In genomic region chr1:110525250-110525597, GRCh38 we compare ENCODE assay signal across 25 cellular contexts. TPM values are rescaled to one million over a fixed set of nuclear protein-coding genes. Genes with fewer than 3 reads are reported as not detected.
DNase-seq lines count a peak whose midpoint lies in the region; ATAC-seq, FAIRE-seq and TF ChIP-seq lines count a peak whose summit lies in the region.
"Had no signal": no experiment of that assay in that cellular context is flagged by ENCODE, and none has a peak within 500 bp of the region (broad histone marks: within the 10 kb centered on the region; RNA-seq: fewer than 3 reads in every experiment).

No MANE protein-coding gene starts in this region.

- no peaks in the 10 kb centered on the region for H3K9me1 ChIP-seq in K562 (ENCODE audit: control insufficient read depth, insufficient read depth, low read length)

- H3K27me3 Mint-ChIP-seq in Calu3 (ENCODE audit: unreplicated experiment) = peaks cover 89% of the 10 kb centered on the region
- H3K27me3 Mint-ChIP-seq in activated naive CD8-positive, alpha-beta T cell treated with anti-CD3 and anti-CD28 coated beads, Interleukin-2, amount 50 U/mL, for 24 hours = peaks cover 26% of the 10 kb centered on the region

- H3K4me2 ChIP-seq in K562 (ENCODE audit: insufficient read depth, low read length) (peak overlapping the region; percentile 56; the same call in 1 of the 2 replicates), neuronal stem cell (ENCODE audit: insufficient read depth, low read length, poor library complexity, severe bottlenecking) (no peak overlapping the region)
- H3K4me2 ChIP-seq: neural progenitor cell had no signal

- H3K18ac ChIP-seq in neuronal stem cell (ENCODE audit: low read length) = no peak overlapping the region

- no peaks in the 10 kb centered on the region for H3K9me3 ChIP-seq in K562 (replicated peaks; ENCODE audit: control insufficient read depth, insufficient read depth, low read depth, low read length)
- H3K9me3 ChIP-seq in neuronal stem cell (replicated peaks in 1 of 2; ENCODE audit: control insufficient read depth in 2 of 2, insufficient read depth in 1 of 2, low read depth in 1 of 2, low read length in 2 of 2) = no peaks in the 10 kb centered on the region
- H3K9me3 ChIP-seq in stomach = no peaks in the 10 kb centered on the region
- H3K9me3 ChIP-seq: SJSA1 had no signal

- no peak overlapping the region for H2BK12ac ChIP-seq in neuronal stem cell (ENCODE audit: low read length)

- H3K4me3 ChIP-seq in K562 (no peak overlapping the region), neuronal stem cell (ENCODE audit: low read length in 2 of 2) (no peak overlapping the region), stomach (no peak overlapping the region)
- H3K4me3 ChIP-seq: neural progenitor cell, SJSA1 had no signal

- TF ChIP-seq EP300 in K562 (IDR thresholded peaks at IDR 0.05; ENCODE audit: low read length) (no peak), stomach (IDR thresholded peaks at IDR 0.05) (no peak)

- H2AK5ac ChIP-seq in neuronal stem cell (ENCODE audit: low read depth, low read length) = no peak overlapping the region

- no peaks in the 10 kb centered on the region for H3K36me3 ChIP-seq in K562 (ENCODE audit: control insufficient read depth, insufficient read depth, low read length)
- no peaks in the 10 kb centered on the region for H3K36me3 ChIP-seq in neuronal stem cell (replicated peaks in 1 of 2; ENCODE audit: control insufficient read depth in 2 of 2, insufficient read depth in 2 of 2, low read length in 2 of 2)
- no peaks in the 10 kb centered on the region for H3K36me3 ChIP-seq in stomach
- H3K36me3 ChIP-seq: neural progenitor cell, SJSA1 had no signal

- FAIRE-seq in K562 (lab: Jason Lieb, UNC) = no peak
- FAIRE-seq: HTR-8/SVneo had no signal

- H4K20me1 ChIP-seq in K562 (replicated peaks; ENCODE audit: control insufficient read depth, insufficient read depth, low read length) = peaks cover 23% of the 10 kb centered on the region

- no peak for TF ChIP-seq POLR2A in K562 (conservative IDR thresholded peaks at IDR 0.05)
- TF ChIP-seq POLR2A in stomach (IDR thresholded peaks at IDR 0.05) = no peak

- intact Hi-C loops in Calu3 (cut with micrococcal nuclease; ENCODE audit: unreplicated experiment) = loop anchor here (2.0 kb wide), 2 partner anchors 90 to 256 kb away; no protein-coding TSS in a partner anchor
- intact Hi-C loops in K562 (cut with micrococcal nuclease) = no loop called here
- intact Hi-C loops in stomach (cut with DNase I; ENCODE audit: low total_unique reads) = no loop called here

- no peak overlapping the region for H3K27ac Mint-ChIP-seq in Calu3 (ENCODE audit: unreplicated experiment)
- H3K27ac Mint-ChIP-seq in activated naive CD8-positive, alpha-beta T cell treated with anti-CD3 and anti-CD28 coated beads, Interleukin-2, amount 50 U/mL, for 24 hours = no peak overlapping the region
- H3K27ac Mint-ChIP-seq: activated CD4-positive, alpha-beta memory T cell treated with anti-CD3 and anti-CD28 coated beads, Interleukin-2, amount 10 ng/mL, durations not matched to agents 7 days and 5 days; CD4-positive, alpha-beta memory T cell; T-cell; type B pancreatic cell had no signal

- TF ChIP-seq CTCF in Calu3 (IDR thresholded peaks at IDR 0.05; ENCODE audit: unreplicated experiment) (no peak), K562 (IDR thresholded peaks at IDR 0.05 in 2 of 3, conservative IDR thresholded peaks at IDR 0.05 in 1 of 3; ENCODE audit: insufficient read depth in 2 of 3, low read depth in 1 of 3, low read length in 3 of 3) (no peak), stomach (IDR thresholded peaks at IDR 0.05) (no peak)

- H3K4me1 ChIP-seq in K562 (replicated peaks in 1 of 2; ENCODE audit: control insufficient read depth in 2 of 2, insufficient read depth in 2 of 2, low read length in 2 of 2) (no peaks in the 10 kb centered on the region; a peak in 2 of 5 replicates), neuronal stem cell (ENCODE audit: control insufficient read depth in 2 of 2, insufficient read depth in 1 of 2, low read depth in 1 of 2, low read length in 2 of 2) (peaks cover 0 to 2% of the 10 kb centered on the region in 2 donors), stomach (peaks cover 0 to 12% (median 5%) of the 10 kb centered on the region in 4 donors)
- H3K4me1 ChIP-seq: neural progenitor cell, SJSA1 had no signal

- no peak overlapping the region for H3K4ac ChIP-seq in neuronal stem cell (ENCODE audit: low read length)

- no peak overlapping the region for H4K8ac ChIP-seq in neuronal stem cell (ENCODE audit: low read depth, low read length)

- no peak for TF ChIP-seq RAD21 in K562 (CRISPR knock-in tag; conservative IDR thresholded peaks at IDR 0.05 in 1 of 2, IDR thresholded peaks at IDR 0.05 in 1 of 2)

- H3K9me3 Mint-ChIP-seq in Calu3 (ENCODE audit: low read depth, unreplicated experiment) = no peaks in the 10 kb centered on the region
- no peaks in the 10 kb centered on the region for H3K9me3 Mint-ChIP-seq in activated naive CD8-positive, alpha-beta T cell treated with anti-CD3 and anti-CD28 coated beads, Interleukin-2, amount 50 U/mL, for 24 hours
- H3K9me3 Mint-ChIP-seq: activated CD4-positive, alpha-beta memory T cell treated with anti-CD3 and anti-CD28 coated beads, Interleukin-2, amount 10 ng/mL, durations not matched to agents 7 days and 5 days; CD4-positive, alpha-beta memory T cell; neural progenitor cell; T-cell; type B pancreatic cell had no signal

- H3K14ac ChIP-seq in neuronal stem cell (ENCODE audit: low read length) = peak overlapping the region; percentile 4

- 6% methylated on average over 6 of the region's 6 CpGs for WGBS in K562 (ENCODE audit: insufficient coverage, low coverage, missing lambda C conversion rate)
- WGBS in neuronal stem cell (ENCODE audit: extremely low coverage in 2 of 2, insufficient read length in 2 of 2, insufficient replicate concordance in 1 of 2), 2 donors = no CpG with 5 or more reads among the region's 6 CpGs
- WGBS in stomach, 5 donors = 45 to 63% (median 54%) methylated on average over 3 to 6 of the region's 6 CpGs

- H2BK15ac ChIP-seq in neuronal stem cell (ENCODE audit: low read length) = no peak overlapping the region

- peak; percentile 4 for DNase-seq in Calu3
- DNase-seq in HS-5 (ENCODE audit: low read depth) = peak; percentile 1
- peak in 3 of 4 experiments; percentile 13 to 44 (median 41) for DNase-seq in K562 (ENCODE audit: extremely low read depth in 1 of 4, low spot score in 3 of 4)
- no peak for DNase-seq in neuronal stem cell (ENCODE audit: low spot score)
- no peak for DNase-seq in stomach
- DNase-seq in UCSD-AML1 (lab: John Stamatoyannopoulos, UW; ENCODE audit: unreplicated experiment) = no peak
- DNase-seq in activated naive CD8-positive, alpha-beta T cell treated with anti-CD3 and anti-CD28 coated beads, Interleukin-2, amount 50 U/mL, for 24 hours = no peak
- DNase-seq: activated CD4-positive, alpha-beta memory T cell treated with anti-CD3 and anti-CD28 coated beads, Interleukin-2, amount 10 ng/mL, durations not matched to agents 7 days and 5 days; activated naive CD4-positive, alpha-beta T cell treated with anti-CD3 and anti-CD28 coated beads, Interleukin-2, amount 50 U/mL, for 16 hours; CD4-positive, alpha-beta memory T cell; GOT3; KG1; right cardiac atrium; stimulated activated CD4-positive, alpha-beta T cell treated with anti-CD3 and anti-CD28 coated beads, Interleukin-12 subunit alpha, Interleukin-12 subunit beta, amount 100 ng/mL, for 4 hours; stimulated activated CD4-positive, alpha-beta T cell treated with anti-CD3 and anti-CD28 coated beads, Interleukin-4, amount 100 ng/mL, for 1 hour had no signal

- BruUV-seq in Calu3 (replicated peaks; lab: Mats Ljungman, UMichigan) (no TSS peak), K562 (replicated peaks; lab: Mats Ljungman, UMichigan) (no TSS peak)

- H2AFZ ChIP-seq in K562 (ENCODE audit: low read depth, low read length) = no peak overlapping the region
- no peak overlapping the region for H2AFZ ChIP-seq in neuronal stem cell (ENCODE audit: low read length)

- no peaks in the 10 kb centered on the region for H3K36me3 Mint-ChIP-seq in Calu3 (ENCODE audit: insufficient read depth, unreplicated experiment)
- no peaks in the 10 kb centered on the region for H3K36me3 Mint-ChIP-seq in activated naive CD8-positive, alpha-beta T cell treated with anti-CD3 and anti-CD28 coated beads, Interleukin-2, amount 50 U/mL, for 24 hours (ENCODE audit: low read depth)
- H3K36me3 Mint-ChIP-seq: CD4-positive, alpha-beta memory T cell; neural progenitor cell; T-cell; type B pancreatic cell had no signal

- H3K79me2 ChIP-seq in K562 (ENCODE audit: control insufficient read depth, insufficient read depth, low read length) = no peaks in the 10 kb centered on the region

- peaks cover 6% of the 10 kb centered on the region for H3K4me1 Mint-ChIP-seq in Calu3 (ENCODE audit: low read depth, unreplicated experiment)
- H3K4me1 Mint-ChIP-seq in activated naive CD8-positive, alpha-beta T cell treated with anti-CD3 and anti-CD28 coated beads, Interleukin-2, amount 50 U/mL, for 24 hours = no peaks in the 10 kb centered on the region
- H3K4me1 Mint-ChIP-seq: activated CD4-positive, alpha-beta memory T cell treated with anti-CD3 and anti-CD28 coated beads, Interleukin-2, amount 10 ng/mL, durations not matched to agents 7 days and 5 days; neural progenitor cell had no signal

- peak overlapping the region; percentile 16 for H3K23ac ChIP-seq in neuronal stem cell (ENCODE audit: low read depth, low read length, poor library complexity)

- POLR2A ChIA-PET in K562 (lab: Yijun Ruan, JAX) = interaction anchor here (0.6 to 1.7 kb wide), 3 partner anchors 9 to 176 kb away, joined by 3 to 6 read pairs (median 4); no protein-coding TSS in a partner anchor

- H3K27ac ChIP-seq in K562 (ENCODE audit: extremely low read depth, low read depth, low read length) (no peak overlapping the region), neuronal stem cell (replicated peaks; ENCODE audit: low read length) (no peak overlapping the region), stomach (no peak overlapping the region)
- H3K27ac ChIP-seq: epithelial cell of prostate, neural progenitor cell, SJSA1 had no signal

- in situ Hi-C loops in K562 (cut with MboI) = loop anchor here (5.0 kb wide), 1 partner anchor 87 kb away; no protein-coding TSS in a partner anchor

- H3K9ac ChIP-seq in K562 (ENCODE audit: insufficient read depth in 1 of 2, low read depth in 2 of 2, low read length in 2 of 2) (0 out of 4 replicates have a peak overlapping the region, but pooled peaks of 1 of the 2 experiments have one; percentile 15), neuronal stem cell (ENCODE audit: low read depth, low read length, poor library complexity) (peak overlapping the region; percentile 53)
- H3K9ac ChIP-seq: neural progenitor cell had no signal

- CTCF ChIA-PET in Calu3 (lab: Charles Lee) (interaction anchor here (1.0 to 1.2 kb wide), 2 partner anchors 69 to 91 kb away, joined by 3 to 4 read pairs; no protein-coding TSS in a partner anchor), K562 (lab: Yijun Ruan, JAX; ENCODE audit: low intra/inter-chr PET ratio) (interaction anchor here (1.1 to 2.3 kb wide), 4 partner anchors 91 to 468 kb away, joined by 4 to 17 read pairs (median 8); no protein-coding TSS in a partner anchor)

- no peak overlapping the region for H2BK5ac ChIP-seq in neuronal stem cell (ENCODE audit: low read length)

- H3K4me3 Mint-ChIP-seq in Calu3 (ENCODE audit: low read depth, unreplicated experiment) = no peak overlapping the region
- H3K4me3 Mint-ChIP-seq in activated naive CD8-positive, alpha-beta T cell treated with anti-CD3 and anti-CD28 coated beads, Interleukin-2, amount 50 U/mL, for 24 hours = no peak overlapping the region
- H3K4me3 Mint-ChIP-seq: activated CD4-positive, alpha-beta memory T cell treated with anti-CD3 and anti-CD28 coated beads, Interleukin-2, amount 10 ng/mL, durations not matched to agents 7 days and 5 days; neural progenitor cell; type B pancreatic cell had no signal

- ATAC-seq in K562 = peak; percentile 53
- ATAC-seq in activated naive CD8-positive, alpha-beta T cell treated with anti-CD3 and anti-CD28 coated beads, Interleukin-2, amount 50 U/mL, for 24 hours = no peak

- peaks cover 2 to 39% of the 10 kb centered on the region in 2 experiments; a peak in 3 of 5 replicates for H3K27me3 ChIP-seq in K562 (ENCODE audit: control insufficient read depth in 2 of 2, insufficient read depth in 2 of 2, low read length in 2 of 2)
- H3K27me3 ChIP-seq in neuronal stem cell (ENCODE audit: control insufficient read depth in 3 of 3, insufficient read depth in 3 of 3, low read depth in 1 of 3, low read length in 3 of 3) = peaks cover 0 to 24% (median 0%) of the 10 kb centered on the region in 3 experiments
- H3K27me3 ChIP-seq in stomach = peaks cover 0 to 82% (median 8%) of the 10 kb centered on the region in 3 donors
- H3K27me3 ChIP-seq: SJSA1 had no signal

- no peak overlapping the region for H2BK120ac ChIP-seq in neuronal stem cell (ENCODE audit: low read depth, low read length)

- H3K79me1 ChIP-seq in neuronal stem cell (ENCODE audit: low read depth, low read length) = no peaks in the 10 kb centered on the region

- H4K91ac ChIP-seq in neuronal stem cell (ENCODE audit: low read depth, low read length, poor library complexity) = no peak overlapping the region

RNA-seq across cellular contexts. Expression of gene KCNA10, which starts 6.2 kb away (rescaled TPM):
- not detected in 2 replicates for total RNA-seq in Calu3 (2022)
- total RNA-seq in K562 (2011; cell fraction: chromatin; rRNA removed; ENCODE audit: low replicate concordance) = not detected in 2 replicates
- not detected in 2 replicates for total RNA-seq in K562 (2011; cell fraction: nucleolus; rRNA removed)
- total RNA-seq in K562 (2011; cell fraction: nucleoplasm; rRNA removed) = not detected in 2 replicates
- not detected in 2 replicates for total RNA-seq in K562 (2014; rRNA removed)
- total RNA-seq in K562 (2014; rRNA removed; fragmentation: Illumina TruSeq; extraction: Trizol) = not detected in 2 replicates
- not detected in 2 replicates for total RNA-seq in K562 (2015; rRNA removed; fragmentation: Illumina TruSeq; extraction: Trizol)
- not detected in 2 replicates for total RNA-seq in K562 (2021)
- not detected in 2 replicates for polyA plus RNA-seq in K562 (2011; rRNA removed)
- not detected in 2 replicates for polyA plus RNA-seq in K562 (2011; cell fraction: cytosol; rRNA removed)
- polyA plus RNA-seq in K562 (2011; cell fraction: nucleus; rRNA removed) = not detected in 2 replicates
- not detected in 2 replicates for polyA plus RNA-seq in K562 (2012)
- not detected in 2 replicates for polyA plus RNA-seq in K562 (2014; fragmentation: Illumina TruSeq; extraction: Trizol)
- polyA plus RNA-seq in K562 (2014; fragmentation: Nextera tagmentation; extraction: Ambion mirVana) = not detected
- polyA plus RNA-seq in K562 (2014; rRNA removed) = not detected in 2 replicates
- not detected in 2 replicates for polyA minus RNA-seq in K562 (2011; rRNA and poly(A)+ RNA removed)
- not detected in 2 replicates for polyA minus RNA-seq in K562 (2011; cell fraction: cytosol; rRNA and poly(A)+ RNA removed)
- not detected in 2 replicates for polyA minus RNA-seq in K562 (2011; cell fraction: nucleus; rRNA and poly(A)+ RNA removed)
- not detected for polyA plus RNA-seq in neuronal stem cell (2013, experiment 1 of 2)
- not detected for polyA plus RNA-seq in neuronal stem cell (2013, experiment 2 of 2)
- under 1 TPM in 1 of 5 donors, not detected in 4; 0.58 TPM for total RNA-seq in stomach
- under 1 TPM in 1 of 3 donors, not detected in 2; 0.12 TPM for polyA plus RNA-seq in stomach
- total RNA-seq: activated CD4-positive, alpha-beta memory T cell treated with anti-CD3 and anti-CD28 coated beads, Interleukin-2, amount 10 ng/mL, durations not matched to agents 7 days and 5 days; CD4-positive, alpha-beta memory T cell; chondrocyte; kidney epithelial cell; lung microvascular endothelial cell; right cardiac atrium; SJSA1; subcutaneous adipose tissue; T-cell had no signal
- polyA plus RNA-seq: CD4-positive, alpha-beta memory T cell; right cardiac atrium had no signal

Comparison
In these comparisons a context has a peak if more than half of its experiments do, and no peak if none do; other contexts are left out.
1. DNase-seq: peak in Calu3 (single experiment), HS-5 (single experiment) and K562 (3 of 4); none in neuronal stem cell (single experiment), stomach (single experiment), UCSD-AML1 (single experiment) and activated naive CD8-positive, alpha-beta T cell treated with anti-CD3 and anti-CD28 coated beads, Interleukin-2, amount 50 U/mL, for 24 hours (single experiment).